Comparison of ENCODE assay signal across 10 cellular contexts in the genomic region with DNA sequence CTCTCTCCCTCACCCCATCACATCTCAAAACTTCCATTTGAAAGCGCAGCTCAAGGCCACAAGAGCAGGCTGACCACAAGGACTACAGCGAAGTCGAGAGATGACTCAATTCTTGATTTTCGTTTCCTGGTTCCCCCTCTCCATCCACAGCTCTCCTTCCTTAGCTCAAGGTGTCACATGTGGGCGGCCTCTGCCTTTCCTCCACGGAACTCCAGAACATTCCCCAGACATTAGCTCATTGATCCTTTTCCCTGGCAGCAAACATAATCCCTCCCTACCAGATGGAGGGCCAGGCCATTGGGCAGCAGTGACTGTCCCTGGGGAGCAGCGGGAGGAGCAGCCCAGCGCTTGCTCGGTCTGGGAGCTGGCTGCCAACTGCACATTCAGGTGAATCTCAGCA. TPM values are rescaled to one million over a fixed set of nuclear protein-coding genes. Genes with fewer than 3 reads are reported as not detected.
DNase-seq lines count a peak whose midpoint lies in the region; ATAC-seq, FAIRE-seq and TF ChIP-seq lines count a peak whose summit lies in the region.
"Had no signal": no experiment of that assay in that cellular context is flagged by ENCODE, and none has a peak within 500 bp of the region (broad histone marks: within the 10 kb centered on the region; RNA-seq: fewer than 3 reads in every experiment).

No MANE protein-coding gene starts in this region.

- peak; percentile 87 for ATAC-seq in GM21825 (IDR thresholded peaks at IDR 0.05; ENCODE audit: unreplicated experiment)
- no peak for ATAC-seq in gastroesophageal sphincter
- ATAC-seq in activated naive CD4-positive, alpha-beta T cell treated with anti-CD3 and anti-CD28 coated beads, Interleukin-2, amount 50 U/mL, for 72 hours: no peak

- WGBS in gastroesophageal sphincter (ENCODE audit: low coverage in 1 of 2), 2 donors: 77 to 94% methylated on average over 3 to 7 of the region's 9 CpGs

- no peak for TF ChIP-seq EP300 in gastroesophageal sphincter (IDR thresholded peaks at IDR 0.05)

- no peaks in the 10 kb centered on the region for H3K36me3 Mint-ChIP-seq in activated naive CD4-positive, alpha-beta T cell treated with anti-CD3 and anti-CD28 coated beads, Interleukin-2, amount 50 U/mL, for 72 hours

- peak overlapping the region in 1 of 2 donors; percentile 26 for H3K27ac Mint-ChIP-seq in activated naive CD4-positive, alpha-beta T cell treated with anti-CD3 and anti-CD28 coated beads, Interleukin-2, amount 50 U/mL, for 72 hours

- H3K4me3 ChIP-seq in gastroesophageal sphincter: no peak overlapping the region

- no peaks in the 10 kb centered on the region for H3K27me3 ChIP-seq in gastroesophageal sphincter

- H3K9me3 ChIP-seq in gastroesophageal sphincter: no peaks in the 10 kb centered on the region

- H3K27ac ChIP-seq in gastroesophageal sphincter: peak overlapping the region; percentile 72 to 93 (median 78)
- H3K27ac ChIP-seq: VCaP had no signal

- H3K4me1 ChIP-seq in gastroesophageal sphincter: peaks cover 25 to 69% (median 30%) of the 10 kb centered on the region in 3 donors

- no peaks in the 10 kb centered on the region for H3K36me3 ChIP-seq in gastroesophageal sphincter

- peaks cover 0 to 8% of the 10 kb centered on the region in 2 donors for H3K9me3 Mint-ChIP-seq in activated naive CD4-positive, alpha-beta T cell treated with anti-CD3 and anti-CD28 coated beads, Interleukin-2, amount 50 U/mL, for 72 hours

- TF ChIP-seq CTCF in gastroesophageal sphincter (IDR thresholded peaks at IDR 0.05): no peak

- TF ChIP-seq POLR2A in GM12891 (IDR thresholded peaks at IDR 0.05; ENCODE audit: low read depth, low read length) (no peak), gastroesophageal sphincter (IDR thresholded peaks at IDR 0.05) (no peak)

- FAIRE-seq in GM12891 (lab: Jason Lieb, UNC): peak; percentile 90
- FAIRE-seq: endothelial cell of umbilical vein had no signal

- DNase-seq in GM12891 (ENCODE audit: insufficient read length, low spot score) (peak; percentile 41), HT-29 (ENCODE audit: low spot score) (peak; percentile 6), LoVo (ENCODE audit: low spot score) (no peak), COLO829 (ENCODE audit: low spot score) (no peak), NCI-H1048 (lab: John Stamatoyannopoulos, UW) (no peak)
- no peak for DNase-seq in activated naive CD4-positive, alpha-beta T cell treated with anti-CD3 and anti-CD28 coated beads, Interleukin-2, amount 50 U/mL, for 72 hours (ENCODE audit: low spot score in 2 of 2)

TF ChIP-seq in GM12891, 5 proteins besides CTCF, POLR2A, EP300 and RAD21:
- peak; percentile 80 for TF ChIP-seq POU2F2 (IDR thresholded peaks at IDR 0.05; ENCODE audit: low read depth, low read length)
- TF ChIP-seq SPI1 (IDR thresholded peaks at IDR 0.05; ENCODE audit: low read depth, low read length): peak; percentile 89
- no peak for TF ChIP-seq PAX5 (IDR thresholded peaks at IDR 0.05; ENCODE audit: insufficient read depth, low read length, severe bottlenecking)

RNA-seq across cellular contexts. Expression of gene CCDC149, which starts 56.3 kb away (rescaled TPM):
- polyA plus RNA-seq in GM12891 (2012; ENCODE audit: low read depth, missing spikeins): 0.58 TPM
- total RNA-seq in HT-29 (2014; rRNA removed; shearing (Covaris generic)): 0.34 and 0.92 TPM in 2 replicates
- total RNA-seq in gastroesophageal sphincter: 10 to 100 TPM; 21.9 to 38.7 (median 34.0) TPM
- total RNA-seq in activated naive CD4-positive, alpha-beta T cell treated with anti-CD3 and anti-CD28 coated beads, Interleukin-2, amount 50 U/mL, for 72 hours: under 1 TPM; 0.31 to 0.61 TPM

Comparison
In these comparisons a context has a peak if more than half of its experiments do, and no peak if none do; other contexts are left out.
1. DNase-seq: peak in GM12891 (single experiment) and HT-29 (single experiment); none in LoVo (single experiment), activated naive CD4-positive, alpha-beta T cell treated with anti-CD3 and anti-CD28 coated beads, Interleukin-2, amount 50 U/mL, for 72 hours (0 of 2), COLO829 (single experiment) and NCI-H1048 (single experiment).
2. RNA of gene CCDC149, which starts 56.3 kb away (total RNA-seq): 21.9 to 38.7 TPM in gastroesophageal sphincter; 0.34 to 0.92 TPM in HT-29 and 0.31 to 0.61 TPM in activated naive CD4-positive, alpha-beta T cell treated with anti-CD3 and anti-CD28 coated beads, Interleukin-2, amount 50 U/mL, for 72 hours; every median in the first group is over 10 times any median in the second.